ENCODE assay signal across 11 cellular contexts in the genomic region with DNA sequence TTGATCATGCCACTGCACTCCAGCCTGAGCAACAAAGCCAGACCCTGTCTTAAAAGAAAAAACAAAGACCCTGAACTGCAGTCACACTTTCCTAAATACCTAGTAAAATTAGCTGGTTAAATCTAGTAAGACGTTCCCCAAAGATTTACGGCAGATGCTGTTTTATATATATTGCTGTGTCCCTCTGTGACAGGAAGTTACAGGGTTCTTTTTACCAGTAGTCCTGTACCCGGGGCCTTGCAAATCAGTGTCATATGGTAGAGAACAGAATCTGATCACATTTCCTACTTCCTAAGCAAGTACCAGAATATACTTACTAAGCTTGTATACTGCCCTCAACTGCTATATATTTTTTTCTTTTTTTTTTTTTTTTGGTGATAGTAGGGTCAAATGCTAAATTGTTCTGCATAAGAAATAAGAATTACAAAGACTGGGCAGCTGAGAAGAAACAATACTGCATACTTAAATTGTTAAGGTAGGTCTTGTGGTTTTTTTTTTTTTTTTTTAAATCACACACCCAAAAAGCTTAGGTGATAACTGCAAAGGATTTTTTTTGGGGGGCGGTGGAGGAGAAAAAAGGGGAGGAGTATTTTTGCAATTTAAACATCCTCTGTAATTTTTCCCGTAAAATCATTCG. TPM values are rescaled to one million over a fixed set of nuclear protein-coding genes. Genes with fewer than 3 reads are reported as not detected.
A peak's percentile ranks its signal among the peaks of the same experiment; 100 is the strongest.
DNase-seq lines count a peak whose midpoint lies in the region; ATAC-seq and TF ChIP-seq lines count a peak whose summit lies in the region.
"Had no signal": no experiment of that assay in that cellular context is flagged by ENCODE, and none has a peak within 500 bp of the region (broad histone marks: within the 10 kb centered on the region; RNA-seq: fewer than 3 reads in every experiment).

No MANE protein-coding gene starts in this region.

- H3K4me3 Mint-ChIP-seq in Caco-2 (ENCODE audit: unreplicated experiment): no peak overlapping the region
- H3K4me3 Mint-ChIP-seq in brain: peak overlapping the region in 4 of 5 experiments; percentile 36 to 71 (median 41)

- BruUV-seq in Caco-2 (replicated peaks; lab: Mats Ljungman, UMichigan): no TSS peak

- peak overlapping the region; percentile 99 for H3K27ac Mint-ChIP-seq in Caco-2 (ENCODE audit: unreplicated experiment)
- peak overlapping the region in 4 of 5 experiments; percentile 48 to 99 (median 86) for H3K27ac Mint-ChIP-seq in brain

- no peaks in the 10 kb centered on the region; the same call in 1 of the 2 replicates for H3K36me3 ChIP-seq in Caco-2 (ENCODE audit: control insufficient read depth, insufficient read depth, low read length)
- H3K36me3 ChIP-seq in psoas muscle (ENCODE audit: insufficient read depth in 1 of 2, low read depth in 1 of 2): peaks cover 0 to 13% of the 10 kb centered on the region in 2 donors

- no peaks in the 10 kb centered on the region for H3K9me3 ChIP-seq in Caco-2
- H3K9me3 ChIP-seq in psoas muscle: no peaks in the 10 kb centered on the region

- POLR2A ChIA-PET in Caco-2 (lab: Charles Lee): no interaction called here

- intact Hi-C loops in Caco-2 (cut with micrococcal nuclease; ENCODE audit: unreplicated experiment) (no loop called here), psoas muscle (cut with DNase I) (loop anchor here (10.0 kb wide), 2 partner anchors 278 to 348 kb away; no protein-coding TSS in a partner anchor)

- H3K27me3 Mint-ChIP-seq in Caco-2 (ENCODE audit: insufficient read depth, unreplicated experiment) (no peaks in the 10 kb centered on the region), brain (no peaks in the 10 kb centered on the region)

- no peak overlapping the region for H3K27ac ChIP-seq in psoas muscle

- H3K36me3 Mint-ChIP-seq in Caco-2 (ENCODE audit: insufficient read depth, unreplicated experiment) (peaks cover 65% of the 10 kb centered on the region), brain (no peaks in the 10 kb centered on the region)

- TF ChIP-seq CTCF in Caco-2 (IDR thresholded peaks at IDR 0.05; ENCODE audit: insufficient read depth in 1 of 2, low read depth in 1 of 2, low read length in 1 of 2, severe bottlenecking in 1 of 2, unreplicated experiment in 1 of 2) (no peak), brain (conservative IDR thresholded peaks at IDR 0.05) (no peak), psoas muscle (IDR thresholded peaks at IDR 0.05) (no peak)

- no peaks in the 10 kb centered on the region for H3K9me3 Mint-ChIP-seq in Caco-2 (ENCODE audit: unreplicated experiment)
- H3K9me3 Mint-ChIP-seq in brain: peaks cover 0 to 4% (median 0%) of the 10 kb centered on the region in 5 experiments

- ATAC-seq in psoas muscle (no peak), HG02973 (IDR thresholded peaks at IDR 0.05; ENCODE audit: unreplicated experiment) (no peak), GM21447 (IDR thresholded peaks at IDR 0.05; ENCODE audit: unreplicated experiment) (no peak)

- 60 to 76% (median 65%) methylated on average over 6 of the region's 6 CpGs for WGBS in psoas muscle, 3 donors

- H3K27me3 ChIP-seq in Caco-2 (replicated peaks; ENCODE audit: control insufficient read depth, insufficient read depth, low read length) (no peaks in the 10 kb centered on the region), psoas muscle (ENCODE audit: insufficient read depth in 3 of 3, low read length in 2 of 3) (no peaks in the 10 kb centered on the region)

- H3K4me3 ChIP-seq in Caco-2 (ENCODE audit: low read depth, low read length) (no peak overlapping the region), psoas muscle (peak overlapping the region; percentile 69)

- peaks cover 57% of the 10 kb centered on the region for H3K4me1 ChIP-seq in Caco-2
- H3K4me1 ChIP-seq in psoas muscle: peaks cover 24% of the 10 kb centered on the region

- CTCF ChIA-PET in Caco-2 (lab: Charles Lee): no interaction called here

- DNase-seq in Caco-2 (no peak), NAMALWA (ENCODE audit: low spot score) (peak; percentile 44), psoas muscle (no peak), NCI-H69 (lab: John Stamatoyannopoulos, UW) (no peak)
- DNase-seq: activated effector memory CD4-positive, alpha-beta T cell treated with anti-CD3 and anti-CD28 coated beads, Interleukin-2, amount 50 U/mL, for 16 hours; DMS79 treated with DMSO at 0.1 percent for 48 hours; MV-4-11; SHP77 treated with DMSO at 0.1 percent for 48 hours had no signal

- H3K4me1 Mint-ChIP-seq in Caco-2 (ENCODE audit: low read depth, unreplicated experiment): peaks cover 11% of the 10 kb centered on the region
- H3K4me1 Mint-ChIP-seq in brain: peaks cover 20% of the 10 kb centered on the region

RNA-seq across cellular contexts. Expression of a gene that starts 27.3 kb away (rescaled TPM):
- 61.4 and 63.1 TPM in 2 replicates for total RNA-seq in Caco-2 (2022)
- polyA plus RNA-seq in brain (ENCODE audit: insufficient read depth, low read depth, low replicate concordance): 27.1 TPM
- total RNA-seq in psoas muscle: 10 to 100 TPM; 24.0 to 40.9 (median 27.0) TPM
- polyA plus RNA-seq in psoas muscle: 10 to 100 TPM in 1 of 3 donors, 1 to 10 TPM in 2; 6.2 to 18.1 (median 7.3) TPM
